ENCODE assay signal across 22 cellular contexts in genomic region chr6:35147101-35147885, GRCh38. TPM values are rescaled to one million over a fixed set of nuclear protein-coding genes. Genes with fewer than 3 reads are reported as not detected.
DNase-seq lines count a peak whose midpoint lies in the region; ATAC-seq and TF ChIP-seq lines count a peak whose summit lies in the region.
"Had no signal": no experiment of that assay in that cellular context is flagged by ENCODE, and none has a peak within 500 bp of the region (broad histone marks: within the 10 kb centered on the region; RNA-seq: fewer than 3 reads in every experiment).

No MANE protein-coding gene starts in this region.

- TF ChIP-seq CTCF in PC-3 (conservative IDR thresholded peaks at IDR 0.05; ENCODE audit: low read depth, low read length) (no peak), brain (conservative IDR thresholded peaks at IDR 0.05) (no peak), type B pancreatic cell (conservative IDR thresholded peaks at IDR 0.05) (no peak)

- no peak overlapping the region for H3K23ac ChIP-seq in mesendoderm (ENCODE audit: low read length)

- intact Hi-C loops in PC-3 (cut with micrococcal nuclease), result no loop called here

- H3K36me3 Mint-ChIP-seq in brain (no peaks in the 10 kb centered on the region), type B pancreatic cell (no peaks in the 10 kb centered on the region)
- H3K36me3 Mint-ChIP-seq: activated CD4-positive, alpha-beta memory T cell treated with anti-CD3 and anti-CD28 coated beads for 36 hours had no signal

- POLR2A ChIA-PET in PC-3 (lab: Charles Lee; ENCODE audit: unreplicated experiment), result no interaction called here

- WGBS in mesendoderm (ENCODE audit: extremely low coverage, insufficient coverage, low lambda C conversion rate), result no CpG with 5 or more reads among the region's 6 CpGs

- H3K4me1 Mint-ChIP-seq in brain (peaks cover 27% of the 10 kb centered on the region), type B pancreatic cell (ENCODE audit: unreplicated experiment) (peaks cover 40% of the 10 kb centered on the region)

- H3K36me3 ChIP-seq in PC-3 (ENCODE audit: low read depth, low read length), result no peaks in the 10 kb centered on the region
- H3K36me3 ChIP-seq in mesendoderm (ENCODE audit: control insufficient read depth, insufficient read depth, low read length), result no peaks in the 10 kb centered on the region
- H3K36me3 ChIP-seq: BLaER1, neutrophil, prostate gland, sigmoid colon, thyroid gland had no signal

- no peak overlapping the region for H3K56ac ChIP-seq in mesendoderm (ENCODE audit: low read length)

- H3K4me1 ChIP-seq in PC-3 (ENCODE audit: insufficient read depth, low read length), result peaks cover 56% of the 10 kb centered on the region
- no peaks in the 10 kb centered on the region for H3K4me1 ChIP-seq in mesendoderm (ENCODE audit: control insufficient read depth, low read depth, low read length)
- H3K4me1 ChIP-seq: prostate gland had no signal

- ATAC-seq in PC-3 (no peak), SK-N-SH treated with all-trans-retinoic acid at 6 μM for 48 hours (no peak)
- ATAC-seq: T-helper 17 cell had no signal

- peak overlapping the region in 1 of 5 experiments; percentile 53 for H3K4me3 Mint-ChIP-seq in brain
- no peak overlapping the region for H3K4me3 Mint-ChIP-seq in type B pancreatic cell
- H3K4me3 Mint-ChIP-seq: activated CD4-positive, alpha-beta memory T cell treated with anti-CD3 and anti-CD28 coated beads for 36 hours; activated naive CD4-positive, alpha-beta T cell treated with anti-CD3 and anti-CD28 coated beads for 36 hours; T-helper 17 cell had no signal

- no peak overlapping the region for H2BK5ac ChIP-seq in mesendoderm (ENCODE audit: low read length)

- no peaks in the 10 kb centered on the region for H4K20me1 ChIP-seq in PC-3 (ENCODE audit: low read length)
- H4K20me1 ChIP-seq: BLaER1 had no signal

- H3K27ac Mint-ChIP-seq in brain (peak overlapping the region in 3 of 5 experiments; percentile 28 to 89 (median 33)), type B pancreatic cell (peak overlapping the region; percentile 52)
- H3K27ac Mint-ChIP-seq: activated CD4-positive, alpha-beta memory T cell treated with anti-CD3 and anti-CD28 coated beads for 36 hours; activated naive CD4-positive, alpha-beta T cell treated with anti-CD3 and anti-CD28 coated beads for 36 hours; T-helper 17 cell had no signal

- H3K27ac ChIP-seq in PC-3 (ENCODE audit: low read length) (peak overlapping the region; percentile 76), mesendoderm (ENCODE audit: low read depth, low read length) (no peak overlapping the region)
- H3K27ac ChIP-seq: BLaER1, neutrophil, prostate gland, sigmoid colon had no signal

- H3K4ac ChIP-seq in mesendoderm (ENCODE audit: low read depth, low read length), result no peak overlapping the region

- H3K9me3 Mint-ChIP-seq in brain (no peaks in the 10 kb centered on the region), type B pancreatic cell (no peaks in the 10 kb centered on the region)
- H3K9me3 Mint-ChIP-seq: activated CD4-positive, alpha-beta memory T cell treated with anti-CD3 and anti-CD28 coated beads for 36 hours; activated naive CD4-positive, alpha-beta T cell treated with anti-CD3 and anti-CD28 coated beads for 36 hours had no signal

- no peak overlapping the region for H2AK5ac ChIP-seq in mesendoderm (ENCODE audit: low read length)

- H3K4me2 ChIP-seq in PC-3 (ENCODE audit: low read length) (0 out of 2 replicates have a peak overlapping the region, but pooled peaks have one; percentile 68), mesendoderm (ENCODE audit: low read length) (no peak overlapping the region)
- H3K4me2 ChIP-seq: BLaER1 had no signal

- no peak overlapping the region for H2AFZ ChIP-seq in PC-3 (ENCODE audit: low read length)

- H2BK15ac ChIP-seq in mesendoderm (replicated peaks; ENCODE audit: low read depth), result no peak overlapping the region

- H4K5ac ChIP-seq in mesendoderm (ENCODE audit: low read length), result no peak overlapping the region

- no peak overlapping the region for H3K4me3 ChIP-seq in PC-3 (ENCODE audit: low read length)
- H3K4me3 ChIP-seq in mesendoderm (ENCODE audit: low read length), result no peak overlapping the region
- H3K4me3 ChIP-seq: BLaER1, prostate gland, sigmoid colon, thyroid gland had no signal

- H3K79me1 ChIP-seq in mesendoderm (ENCODE audit: low read length), result no peaks in the 10 kb centered on the region

- H3K9me3 ChIP-seq in PC-3 (ENCODE audit: low read length), result no peaks in the 10 kb centered on the region
- H3K9me3 ChIP-seq: BLaER1, neutrophil, prostate gland, sigmoid colon, thyroid gland had no signal

- H3K9ac ChIP-seq in PC-3 (ENCODE audit: low read length), result no peak overlapping the region
- no peak overlapping the region for H3K9ac ChIP-seq in mesendoderm (ENCODE audit: low read length)
- H3K9ac ChIP-seq: BLaER1 had no signal

- H3F3A ChIP-seq in PC-3 (ENCODE audit: low read length, unreplicated experiment), result no peaks in the 10 kb centered on the region

- H3K27me3 ChIP-seq in PC-3 (ENCODE audit: low read length) (no peaks in the 10 kb centered on the region), mesendoderm (ENCODE audit: insufficient read depth, low read length, poor library complexity) (no peaks in the 10 kb centered on the region)
- H3K27me3 ChIP-seq: BLaER1, sigmoid colon, thyroid gland had no signal

- H3K79me2 ChIP-seq in PC-3 (ENCODE audit: low read length), result no peaks in the 10 kb centered on the region
- H3K79me2 ChIP-seq in mesendoderm (ENCODE audit: control insufficient read depth, insufficient read depth, low read length), result no peaks in the 10 kb centered on the region

- CTCF ChIA-PET in PC-3 (lab: Charles Lee), result interaction anchor here (0.6 to 2.2 kb wide), 3 partner anchors 38 to 93 kb away, joined by 3 to 16 read pairs (median 12); no protein-coding TSS in a partner anchor

- H2BK120ac ChIP-seq in mesendoderm (ENCODE audit: low read depth, low read length), result no peak overlapping the region

- no peak for DNase-seq in PC-3
- no peak for DNase-seq in mesendoderm
- no peak for DNase-seq in type B pancreatic cell (ENCODE audit: extremely low spot score, unreplicated experiment)
- DNase-seq in HuH-7 (ENCODE audit: low spot score), result no peak
- DNase-seq in nucleus accumbens (lab: John Stamatoyannopoulos, UW), result no peak
- DNase-seq: activated CD4-positive, CD25-positive, alpha-beta regulatory T cell treated with anti-CD3 and anti-CD28 coated beads, Interleukin-2, amount 50 U/mL, for 72 hours; HCEC 1CT; NCI-H187; sigmoid colon; stimulated activated CD4-positive, alpha-beta T cell treated with anti-CD3 and anti-CD28 coated beads, Interleukin-4, amount 100 ng/mL, for 24 hours; T-helper 17 cell had no signal

- no peak overlapping the region for H4K8ac ChIP-seq in mesendoderm (ENCODE audit: low read depth, low read length)

- H3K9me2 ChIP-seq in PC-3 (replicated peaks; ENCODE audit: low read length), result no peaks in the 10 kb centered on the region

- BruUV-seq in PC-3 (replicated peaks; lab: Mats Ljungman, UMichigan), result no TSS peak

- peak overlapping the region; percentile 8 for H3K18ac ChIP-seq in mesendoderm (ENCODE audit: low read length)

- H3K27me3 Mint-ChIP-seq in brain (peaks cover 4% of the 10 kb centered on the region), type B pancreatic cell (peaks cover 3% of the 10 kb centered on the region)

TF ChIP-seq in SK-N-SH treated with all-trans-retinoic acid at 6 μM for 48 hours, 23 proteins besides CTCF, POLR2A, EP300 and RAD21:
- TF ChIP-seq GLIS3 (CRISPR knock-in tag; IDR thresholded peaks at IDR 0.05), result no peak
- TF ChIP-seq ESRRG (CRISPR knock-in tag; IDR thresholded peaks at IDR 0.05), result no peak
- no peak for TF ChIP-seq CREB5 (CRISPR knock-in tag; IDR thresholded peaks at IDR 0.05; ENCODE audit: low read depth)
- TF ChIP-seq SNAI2 (CRISPR knock-in tag; IDR thresholded peaks at IDR 0.05), result no peak

RNA-seq across cellular contexts. Expression of gene TCP11, which starts 6.2 kb away (rescaled TPM):
- 1.3 and 1.7 TPM in 2 replicates for total RNA-seq in PC-3 (2014; rRNA removed)
- 1.4 TPM for polyA plus RNA-seq in brain (ENCODE audit: insufficient read depth, low read depth, low replicate concordance)
- polyA plus RNA-seq in mesendoderm (2013, experiment 1 of 2), result 0.08 TPM
- polyA plus RNA-seq in mesendoderm (2013, experiment 2 of 2), result 0.06 TPM
- not detected in 2 replicates for total RNA-seq in type B pancreatic cell (ENCODE audit: low replicate concordance)
- total RNA-seq: activated CD4-positive, alpha-beta memory T cell treated with anti-CD3 and anti-CD28 coated beads for 36 hours; activated naive CD4-positive, alpha-beta T cell treated with anti-CD3 and anti-CD28 coated beads for 36 hours; left colon; lung microvascular endothelial cell; M059J; T-helper 17 cell had no signal
- polyA plus RNA-seq: sigmoid colon had no signal
